In the genomic region with DNA sequence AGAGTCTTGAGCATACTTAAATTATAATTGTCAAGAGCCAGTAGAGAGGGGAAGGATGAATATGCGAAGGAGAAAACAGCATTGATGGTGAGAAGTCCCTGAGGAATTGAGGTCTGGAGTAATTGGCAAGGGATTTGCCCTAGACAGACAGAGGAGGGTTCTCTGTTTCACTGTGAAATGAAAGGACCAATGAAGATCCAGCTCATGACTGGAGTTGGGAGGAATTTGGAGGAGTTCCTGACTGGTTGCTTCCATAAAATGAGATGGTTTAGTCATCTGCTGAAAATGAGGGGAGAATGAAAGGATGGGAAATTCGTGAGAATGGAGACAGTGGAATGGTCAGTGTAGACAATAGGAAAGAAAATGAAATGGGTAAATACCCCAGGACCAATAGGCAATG, we compare ENCODE assay signal across 34 cellular contexts. TPM values are rescaled to one million over a fixed set of nuclear protein-coding genes. Genes with fewer than 3 reads are reported as not detected.
A peak's percentile ranks its signal among the peaks of the same experiment; 100 is the strongest.
DNase-seq lines count a peak whose midpoint lies in the region; ATAC-seq and TF ChIP-seq lines count a peak whose summit lies in the region.
"Had no signal": no experiment of that assay in that cellular context is flagged by ENCODE, and none has a peak within 500 bp of the region (broad histone marks: within the 10 kb centered on the region; RNA-seq: fewer than 3 reads in every experiment).

No MANE protein-coding gene starts in this region.

- no peaks in the 10 kb centered on the region for H3K27me3 Mint-ChIP-seq in MCF 10A (ENCODE audit: insufficient read depth, unreplicated experiment)
- H3K27me3 Mint-ChIP-seq: memory B cell had no signal

- no peak for TF ChIP-seq CTCF in MCF 10A (IDR thresholded peaks at IDR 0.05; ENCODE audit: unreplicated experiment)
- no peak for TF ChIP-seq CTCF in mammary epithelial cell (conservative IDR thresholded peaks at IDR 0.05 in 1 of 2, IDR thresholded peaks at IDR 0.05 in 1 of 2; ENCODE audit: extremely low read depth in 1 of 2, insufficient read depth in 1 of 2, low read depth in 1 of 2, low read length in 2 of 2)
- no peak for TF ChIP-seq CTCF in IMR-90 (conservative IDR thresholded peaks at IDR 0.05; ENCODE audit: low read depth, low read length)
- no peak for TF ChIP-seq CTCF in GM13977 (IDR thresholded peaks at IDR 0.05; ENCODE audit: extremely low read depth, insufficient read depth, missing control alignments)

- H3K9ac ChIP-seq in mammary epithelial cell (ENCODE audit: insufficient read depth, low read length) (no peak overlapping the region), IMR-90 (ENCODE audit: low read depth, low read length) (no peak overlapping the region)
- H3K9ac ChIP-seq: neural progenitor cell had no signal

- no peak overlapping the region for H3K18ac ChIP-seq in IMR-90 (ENCODE audit: low read depth, low read length)

- H3K27ac ChIP-seq in mammary epithelial cell (ENCODE audit: insufficient read depth, low read depth, low read length) (no peak overlapping the region), IMR-90 (ENCODE audit: insufficient read depth, low read length) (no peak overlapping the region)
- H3K27ac ChIP-seq: colonic mucosa, gastrocnemius medialis, hepatocyte, neural progenitor cell, right atrium auricular region had no signal

- H3K36me3 ChIP-seq in mammary epithelial cell (ENCODE audit: insufficient read depth, low read length) (peaks cover 4% of the 10 kb centered on the region), IMR-90 (ENCODE audit: control insufficient read depth, insufficient read depth, low read length) (peaks cover 8% of the 10 kb centered on the region; the same call in 1 of the 2 replicates)
- H3K36me3 ChIP-seq: colonic mucosa, gastrocnemius medialis, neural progenitor cell had no signal

- no peak overlapping the region for H2BK15ac ChIP-seq in IMR-90 (ENCODE audit: low read depth, low read length)

- no peak overlapping the region for H3K4me2 ChIP-seq in mammary epithelial cell (ENCODE audit: insufficient read depth, low read depth, low read length)
- H3K4me2 ChIP-seq in IMR-90 (ENCODE audit: low read depth, low read length) = no peak overlapping the region
- H3K4me2 ChIP-seq: hepatocyte, neural progenitor cell had no signal

- no peak overlapping the region for H2BK5ac ChIP-seq in IMR-90 (ENCODE audit: low read depth, low read length, poor library complexity, severe bottlenecking)

- H2BK120ac ChIP-seq in IMR-90 (ENCODE audit: low read depth, low read length) = no peak overlapping the region

- peaks cover 75% of the 10 kb centered on the region for H3K79me2 ChIP-seq in mammary epithelial cell (ENCODE audit: insufficient read depth, low read length)

- peaks cover 17% of the 10 kb centered on the region for H3K4me1 Mint-ChIP-seq in MCF 10A (ENCODE audit: insufficient read depth, unreplicated experiment)

- in situ Hi-C loops in mammary epithelial cell (cut with MboI; ENCODE audit: low sequenced_read_pairs in 2 of 2) = no loop called here
- in situ Hi-C loops in IMR-90 (cut with MboI; ENCODE audit: low sequenced_read_pairs) = no loop called here
- in situ Hi-C loops in GM13977 (cut with MboI; ENCODE audit: low pct_unique_long_range_greater_than_20kb, low sequenced_read_pairs, unreplicated experiment) = no loop called here

- 100% methylated on average over 2 of the region's 2 CpGs for WGBS in mammary epithelial cell (ENCODE audit: low coverage, missing lambda C conversion rate)
- 100% methylated on average over 1 of the region's 2 CpGs for WGBS in IMR-90 (ENCODE audit: extremely low coverage in 2 of 2, insufficient read length in 1 of 2), 2 experiments

- no peak overlapping the region for H2AFZ ChIP-seq in mammary epithelial cell (ENCODE audit: low read depth, low read length)
- H2AFZ ChIP-seq in IMR-90 (replicated peaks; ENCODE audit: low read length, poor library complexity) = no peak overlapping the region
- H2AFZ ChIP-seq: hepatocyte, neural progenitor cell had no signal

- H2AK5ac ChIP-seq in IMR-90 (ENCODE audit: low read depth, low read length) = no peak overlapping the region

- H3K4me1 ChIP-seq in mammary epithelial cell (ENCODE audit: insufficient read depth, low read length) (no peaks in the 10 kb centered on the region), IMR-90 (ENCODE audit: control insufficient read depth, insufficient read depth, low read length) (no peaks in the 10 kb centered on the region)
- H3K4me1 ChIP-seq: colonic mucosa, neural progenitor cell, right atrium auricular region had no signal

- no peak overlapping the region for H3K4me3 Mint-ChIP-seq in MCF 10A (ENCODE audit: unreplicated experiment)
- H3K4me3 Mint-ChIP-seq: activated naive CD4-positive, alpha-beta T cell treated with anti-CD3 and anti-CD28 coated beads for 36 hours; activated T-helper 1 cell treated with anti-CD3 and anti-CD28 coated beads, Interleukin-12 subunit alpha, Interleukin-12 subunit beta, Interleukin-2, Interleukin-4 antibody, amounts not matched to agents 30 ng/mL and 10 ng/mL and 1 ng/mL, durations not matched to agents 14 hours and 24 hours and 36 hours; CD14-positive monocyte; immature natural killer cell; memory B cell; neural progenitor cell had no signal

- H2AK9ac ChIP-seq in IMR-90 (replicated peaks; ENCODE audit: low read depth, low read length, poor library complexity) = no peak overlapping the region

- H3K27ac Mint-ChIP-seq in MCF 10A (ENCODE audit: low read depth, unreplicated experiment) = peak overlapping the region; percentile 83
- H3K27ac Mint-ChIP-seq: activated naive CD4-positive, alpha-beta T cell treated with anti-CD3 and anti-CD28 coated beads for 36 hours; activated T-helper 1 cell treated with anti-CD3 and anti-CD28 coated beads, Interleukin-12 subunit alpha, Interleukin-12 subunit beta, Interleukin-2, Interleukin-4 antibody, amounts not matched to agents 30 ng/mL and 10 ng/mL and 1 ng/mL, durations not matched to agents 14 hours and 24 hours and 36 hours; CD14-positive monocyte; immature natural killer cell; memory B cell; neural progenitor cell had no signal

- no peaks in the 10 kb centered on the region for H3K9me3 Mint-ChIP-seq in MCF 10A (ENCODE audit: unreplicated experiment)
- H3K9me3 Mint-ChIP-seq: activated naive CD4-positive, alpha-beta T cell treated with anti-CD3 and anti-CD28 coated beads for 36 hours; activated T-helper 1 cell treated with anti-CD3 and anti-CD28 coated beads, Interleukin-12 subunit alpha, Interleukin-12 subunit beta, Interleukin-2, Interleukin-4 antibody, amounts not matched to agents 30 ng/mL and 10 ng/mL and 1 ng/mL, durations not matched to agents 14 hours and 24 hours and 36 hours; CD14-positive monocyte; immature natural killer cell; memory B cell; neural progenitor cell had no signal

- BruUV-seq in MCF 10A (replicated peaks; lab: Mats Ljungman, UMichigan) (no TSS peak), mammary epithelial cell (replicated peaks; lab: Mats Ljungman, UMichigan) (no TSS peak), IMR-90 (replicated peaks; lab: Mats Ljungman, UMichigan) (no TSS peak)

- no peak overlapping the region for H3K4ac ChIP-seq in IMR-90 (ENCODE audit: low read depth, low read length)

- TF ChIP-seq POLR2A in IMR-90 (IDR thresholded peaks at IDR 0.05; ENCODE audit: low read depth, low read length) = no peak

- CTCF ChIA-PET in MCF 10A (lab: Yijun Ruan, JAX) (no interaction called here), mammary epithelial cell (lab: Charles Lee; ENCODE audit: low non-redundant PET) (no interaction called here), IMR-90 (lab: Yijun Ruan, JAX) (no interaction called here)

- H4K20me1 ChIP-seq in mammary epithelial cell (ENCODE audit: insufficient read depth, low read length) (no peaks in the 10 kb centered on the region), IMR-90 (ENCODE audit: insufficient read depth, low read length) (peaks cover 4% of the 10 kb centered on the region)

- H3K14ac ChIP-seq in IMR-90 (replicated peaks; ENCODE audit: low read depth, low read length) = no peak overlapping the region

- intact Hi-C loops in MCF 10A (cut with micrococcal nuclease) (no loop called here), mammary epithelial cell (cut with micrococcal nuclease) (no loop called here), IMR-90 (cut with micrococcal nuclease) (no loop called here)

- H3K9me1 ChIP-seq in IMR-90 (ENCODE audit: insufficient read depth, low read length) = no peaks in the 10 kb centered on the region

- no peak for TF ChIP-seq RAD21 in IMR-90 (IDR thresholded peaks at IDR 0.05; ENCODE audit: low read length)

- no peak overlapping the region for H4K91ac ChIP-seq in IMR-90 (ENCODE audit: insufficient read depth, low read depth, low read length)

- H3K4me3 ChIP-seq in mammary epithelial cell (replicated peaks in 1 of 3; ENCODE audit: insufficient read depth in 1 of 3, low read depth in 2 of 3, low read length in 3 of 3) (no peak overlapping the region), IMR-90 (ENCODE audit: insufficient read depth, low read depth, low read length) (no peak overlapping the region)
- H3K4me3 ChIP-seq: colonic mucosa, gastrocnemius medialis, hepatocyte, neural progenitor cell, right atrium auricular region had no signal

- peaks cover 19 to 56% of the 10 kb centered on the region in 2 experiments for H3K79me1 ChIP-seq in IMR-90 (ENCODE audit: low read depth in 1 of 2, low read length in 2 of 2)

- H4K8ac ChIP-seq in IMR-90 (ENCODE audit: low read depth in 2 of 2, low read length in 2 of 2) = no peak overlapping the region

- H2BK20ac ChIP-seq in IMR-90 (ENCODE audit: low read depth, low read length) = no peak overlapping the region

- DNase-seq in MCF 10A (ENCODE audit: unreplicated experiment) = no peak
- DNase-seq in mammary epithelial cell = no peak
- peak; percentile 65 for DNase-seq in IMR-90
- DNase-seq in dedifferentiated amniotic fluid mesenchymal stem cell (ENCODE audit: extremely low spot score) = peak; percentile 31
- DNase-seq in stromal cell of bone marrow (ENCODE audit: low read depth) = peak; percentile 47
- DNase-seq in NCI-H1436 (lab: John Stamatoyannopoulos, UW) = no peak
- DNase-seq in GM13977 (ENCODE audit: low spot score) = no peak
- DNase-seq: activated naive CD4-positive, alpha-beta T cell treated with anti-CD3 and anti-CD28 coated beads for 36 hours; amniotic stem cell; Calu3; colonic mucosa; DMS79 treated with DMSO at 0.1 percent for 48 hours; effector memory CD4-positive, alpha-beta T cell; gastrocnemius medialis; HCEC 1CT; immature natural killer cell; KBM-7; MM.1S; NCI-H1417 treated with DMSO at 0.1 percent for 48 hours; NCI-H526; NK-92 treated with Interleukin-12 subunit alpha and Interleukin-12 subunit beta, amount 100 ng/mL, for 24 hours; PC-3; Right ventricle myocardium superior; stimulated activated CD4-positive, alpha-beta T cell treated with anti-CD3 and anti-CD28 coated beads, Interleukin-2, amount 100 ng/mL, for 24 hours; SW 1271; T1000; trophoblast cell had no signal

- H4K5ac ChIP-seq in IMR-90 (ENCODE audit: low read depth, low read length) = no peak overlapping the region

- no peak overlapping the region for H3K23ac ChIP-seq in IMR-90 (ENCODE audit: low read depth, low read length)

- H3K9me3 ChIP-seq in mammary epithelial cell (replicated peaks; ENCODE audit: insufficient read depth, low read length) (no peaks in the 10 kb centered on the region), IMR-90 (ENCODE audit: control insufficient read depth, insufficient read depth, low read length) (no peaks in the 10 kb centered on the region)
- H3K9me3 ChIP-seq: colonic mucosa, gastrocnemius medialis, right atrium auricular region had no signal

- ATAC-seq in IMR-90 (ENCODE audit: low read depth) = peak; percentile 56
- ATAC-seq in GM18873 (IDR thresholded peaks at IDR 0.05; ENCODE audit: low FRiP score, unreplicated experiment) = no peak
- ATAC-seq: gastrocnemius medialis, PC-3 had no signal

- dilution Hi-C loops in mammary epithelial cell (cut with HindIII; ENCODE audit: low sequenced_read_pairs) = no loop called here
- dilution Hi-C loops in IMR-90 (cut with HindIII; ENCODE audit: low sequenced_read_pairs, unreplicated experiment) = no loop called here

- POLR2A ChIA-PET in MCF 10A (lab: Yijun Ruan, JAX) (no interaction called here), IMR-90 (lab: Charles Lee; ENCODE audit: unreplicated experiment) (no interaction called here)

- no peak overlapping the region for H3K56ac ChIP-seq in IMR-90 (ENCODE audit: extremely low read depth, insufficient read depth, low read length)

- no peaks in the 10 kb centered on the region for H3K27me3 ChIP-seq in mammary epithelial cell (ENCODE audit: insufficient read depth, low read length)
- H3K27me3 ChIP-seq in IMR-90 (ENCODE audit: control insufficient read depth, insufficient read depth, low read length) = no peaks in the 10 kb centered on the region
- H3K27me3 ChIP-seq: colonic mucosa, gastrocnemius medialis, hepatocyte, neural progenitor cell, right atrium auricular region had no signal

- H3K36me3 Mint-ChIP-seq in MCF 10A (ENCODE audit: insufficient read depth, unreplicated experiment) = peaks cover 45% of the 10 kb centered on the region
- H3K36me3 Mint-ChIP-seq: neural progenitor cell had no signal

RNA-seq across cellular contexts. Expression of gene PRPF18, which starts 6.8 kb away (rescaled TPM):
- 27.8 and 31.6 TPM in 2 replicates for total RNA-seq in MCF 10A (2022)
- 10 to 100 TPM; 22.4 to 23.0 TPM for total RNA-seq in mammary epithelial cell
- polyA plus RNA-seq in mammary epithelial cell = 11.4 TPM
- polyA minus RNA-seq in mammary epithelial cell = 1.7 TPM
- total RNA-seq in IMR-90 (2012; rRNA removed) = 10.0 and 34.4 TPM in 2 replicates
- polyA plus RNA-seq in IMR-90 (2012; rRNA removed) = 14.1 and 16.9 TPM in 2 replicates
- polyA plus RNA-seq in IMR-90 (2012; cell fraction: cytosol; rRNA removed) = 1.1 and 2.4 TPM in 2 replicates
- polyA plus RNA-seq in IMR-90 (2012; cell fraction: nucleus; rRNA removed; ENCODE audit: low replicate concordance) = 0.28 and 3.2 TPM in 2 replicates

Comparison
In these comparisons a context has a peak if more than half of its experiments do, and no peak if none do; other contexts are left out.
1. DNase-seq: peak in IMR-90 (single experiment), dedifferentiated amniotic fluid mesenchymal stem cell (single experiment) and stromal cell of bone marrow (single experiment); none in MCF 10A (single experiment), mammary epithelial cell (single experiment), NCI-H1436 (single experiment) and GM13977 (single experiment).